Comparison of ENCODE assay signal across 19 cellular contexts in the genomic region with DNA sequence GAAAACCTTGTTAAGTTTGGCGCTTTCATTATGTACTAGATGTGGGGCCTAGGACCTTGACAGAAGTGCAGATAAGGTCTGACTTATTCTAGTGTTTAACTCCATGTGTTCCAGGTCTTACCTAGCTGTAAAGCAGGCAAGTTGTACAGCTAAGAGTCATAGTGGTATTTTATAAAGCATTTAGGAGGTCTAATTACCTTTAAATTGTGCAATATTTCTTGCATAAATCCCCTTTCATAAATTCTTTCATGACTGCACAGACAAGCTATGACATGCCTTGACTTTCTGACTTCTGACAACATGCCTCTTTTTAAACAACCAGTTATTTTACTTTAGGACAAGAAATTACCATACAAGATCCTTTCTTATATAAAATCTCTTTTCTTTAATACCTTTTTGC.
DNase-seq lines count a peak whose midpoint lies in the region; FAIRE-seq and TF ChIP-seq lines count a peak whose summit lies in the region.
"Had no signal": no experiment of that assay in that cellular context is flagged by ENCODE, and none has a peak within 500 bp of the region (broad histone marks: within the 10 kb centered on the region; RNA-seq: fewer than 3 reads in every experiment).

No MANE protein-coding gene starts in this region.

- no peak for TF ChIP-seq POLR2A in breast epithelium (IDR thresholded peaks at IDR 0.05)

- no TSS peak for BruUV-seq in MCF 10A (replicated peaks; lab: Mats Ljungman, UMichigan)

- no peaks in the 10 kb centered on the region for H3K36me3 ChIP-seq in breast epithelium
- no peaks in the 10 kb centered on the region for H3K36me3 ChIP-seq in bronchial epithelial cell (ENCODE audit: control insufficient read depth, insufficient read depth, low read length)
- H3K36me3 ChIP-seq in keratinocyte (ENCODE audit: control insufficient read depth in 2 of 2, extremely low read depth in 1 of 2, insufficient read depth in 2 of 2, low read length in 2 of 2): no peaks in the 10 kb centered on the region
- H3K36me3 ChIP-seq: BLaER1 had no signal

- peak overlapping the region; percentile 25 for H3K27ac Mint-ChIP-seq in MCF 10A (ENCODE audit: low read depth, unreplicated experiment)
- H3K27ac Mint-ChIP-seq in chondrocyte (ENCODE audit: unreplicated experiment): no peak overlapping the region
- H3K27ac Mint-ChIP-seq: CD14-positive monocyte; CD8-positive, alpha-beta T cell; IgD-negative memory B cell had no signal

- H3K9ac ChIP-seq in keratinocyte (ENCODE audit: control insufficient read depth, extremely low read depth, insufficient read depth, low read length): no peak overlapping the region
- H3K9ac ChIP-seq: BLaER1 had no signal

- H3K27me3 Mint-ChIP-seq in MCF 10A (ENCODE audit: insufficient read depth, unreplicated experiment) (no peaks in the 10 kb centered on the region), chondrocyte (ENCODE audit: low read depth) (no peaks in the 10 kb centered on the region)
- H3K27me3 Mint-ChIP-seq: IgD-negative memory B cell had no signal

- H3K9me3 Mint-ChIP-seq in MCF 10A (ENCODE audit: unreplicated experiment) (no peaks in the 10 kb centered on the region), chondrocyte (ENCODE audit: low read depth) (peaks cover 2% of the 10 kb centered on the region)

- H3K79me2 ChIP-seq in keratinocyte (ENCODE audit: control insufficient read depth, insufficient read depth, low read length): no peaks in the 10 kb centered on the region

- DNase-seq in MCF 10A (ENCODE audit: unreplicated experiment) (peak; percentile 71), breast epithelium (ENCODE audit: low spot score in 2 of 2) (no peak), bronchial epithelial cell (ENCODE audit: low read depth) (peak; percentile 94), keratinocyte (ENCODE audit: low read depth, low spot score) (peak; percentile 44), chondrocyte (ENCODE audit: low spot score) (no peak), islet precursor cell (no peak)
- DNase-seq in effector CD8-positive, alpha-beta T cell (lab: John Stamatoyannopoulos, UW): no peak
- DNase-seq: 8988T; Calu3; CD8-positive, alpha-beta T cell; DMS79 treated with DMSO at 0.1 percent for 48 hours; HCEC 1CT had no signal

- H2AFZ ChIP-seq in keratinocyte (ENCODE audit: control insufficient read depth, low read length): no peak overlapping the region

- H3K4me2 ChIP-seq in keratinocyte (ENCODE audit: control insufficient read depth, extremely low read depth, insufficient read depth, low read depth, low read length): peak overlapping the region; percentile 55
- H3K4me2 ChIP-seq: BLaER1 had no signal

- H3K4me1 Mint-ChIP-seq in MCF 10A (ENCODE audit: insufficient read depth, unreplicated experiment) (no peaks in the 10 kb centered on the region), chondrocyte (ENCODE audit: low read depth) (no peaks in the 10 kb centered on the region)
- H3K4me1 Mint-ChIP-seq: CD14-positive monocyte, IgD-negative memory B cell had no signal

- POLR2A ChIA-PET in MCF 10A (lab: Yijun Ruan, JAX): interaction anchor here (0.7 kb wide), 1 partner anchor 40 kb away, joined by 3 read pairs; no protein-coding TSS in a partner anchor

- FAIRE-seq in bronchial epithelial cell (lab: Jason Lieb, UNC) (no peak), keratinocyte (lab: Jason Lieb, UNC) (peak; percentile 76)
- FAIRE-seq: GM12878, GM19239, H1, HepG2 had no signal

- intact Hi-C loops in MCF 10A (cut with micrococcal nuclease) (no loop called here), breast epithelium (cut with DNase I; ENCODE audit: low total_unique reads) (no loop called here)

- TF ChIP-seq CTCF in MCF 10A (IDR thresholded peaks at IDR 0.05; ENCODE audit: unreplicated experiment): no peak
- TF ChIP-seq CTCF in breast epithelium (IDR thresholded peaks at IDR 0.05): no peak
- no peak for TF ChIP-seq CTCF in bronchial epithelial cell (IDR thresholded peaks at IDR 0.05; ENCODE audit: insufficient read depth, low read length, severe bottlenecking)
- TF ChIP-seq CTCF in keratinocyte (optimal IDR thresholded peaks at IDR 0.05 in 1 of 3, IDR thresholded peaks at IDR 0.05 in 1 of 3, conservative IDR thresholded peaks at IDR 0.05 in 1 of 3; ENCODE audit: extremely low read depth in 1 of 3, insufficient read depth in 2 of 3, low read length in 3 of 3): no peak
- no peak for TF ChIP-seq CTCF in chondrocyte (IDR thresholded peaks at IDR 0.05)

- H3K27me3 ChIP-seq in breast epithelium (no peaks in the 10 kb centered on the region), bronchial epithelial cell (ENCODE audit: control insufficient read depth, insufficient read depth, low read length) (no peaks in the 10 kb centered on the region), keratinocyte (ENCODE audit: control insufficient read depth, extremely low read depth, insufficient read depth, low read length) (no peaks in the 10 kb centered on the region)
- H3K27me3 ChIP-seq: BLaER1 had no signal

- no peak overlapping the region for H3K4me3 ChIP-seq in breast epithelium
- no peak overlapping the region for H3K4me3 ChIP-seq in bronchial epithelial cell (ENCODE audit: low read depth, low read length)
- H3K4me3 ChIP-seq in keratinocyte (ENCODE audit: control insufficient read depth in 2 of 3, extremely low read depth in 1 of 3, insufficient read depth in 2 of 3, low read depth in 1 of 3, low read length in 3 of 3): no peak overlapping the region
- H3K4me3 ChIP-seq: BLaER1, GM12878 had no signal

- CTCF ChIA-PET in MCF 10A (lab: Yijun Ruan, JAX): no interaction called here

- no peak overlapping the region for H3K27ac ChIP-seq in breast epithelium
- peak overlapping the region; percentile 13 for H3K27ac ChIP-seq in keratinocyte (ENCODE audit: control insufficient read depth, insufficient read depth, low read length)
- H3K27ac ChIP-seq: BLaER1 had no signal

- dilution Hi-C loops in keratinocyte (cut with MboI; ENCODE audit: extremely low pct_ligation_motif_present, low sequenced_read_pairs): no loop called here

- H3K36me3 Mint-ChIP-seq in MCF 10A (ENCODE audit: insufficient read depth, unreplicated experiment) (no peaks in the 10 kb centered on the region), chondrocyte (ENCODE audit: low read depth) (no peaks in the 10 kb centered on the region)
- H3K36me3 Mint-ChIP-seq: CD14-positive monocyte; CD8-positive, alpha-beta T cell; IgD-negative memory B cell had no signal

- no peak overlapping the region for H3K4me3 Mint-ChIP-seq in MCF 10A (ENCODE audit: unreplicated experiment)
- no peak overlapping the region for H3K4me3 Mint-ChIP-seq in chondrocyte (ENCODE audit: unreplicated experiment)
- H3K4me3 Mint-ChIP-seq: CD14-positive monocyte; CD8-positive, alpha-beta T cell; IgD-negative memory B cell had no signal

- peaks cover 4 to 7% of the 10 kb centered on the region in 2 donors for H3K9me3 ChIP-seq in breast epithelium
- no peaks in the 10 kb centered on the region for H3K9me3 ChIP-seq in keratinocyte (ENCODE audit: control insufficient read depth, low read depth, low read length)

- no peaks in the 10 kb centered on the region for H4K20me1 ChIP-seq in keratinocyte (ENCODE audit: control insufficient read depth, extremely low read depth, insufficient read depth, low read length)
- H4K20me1 ChIP-seq: BLaER1 had no signal

- no peaks in the 10 kb centered on the region for H3K4me1 ChIP-seq in breast epithelium
- H3K4me1 ChIP-seq in keratinocyte (ENCODE audit: control insufficient read depth, extremely low read depth, insufficient read depth, low read length): no peaks in the 10 kb centered on the region
- H3K4me1 ChIP-seq: BLaER1 had no signal

- no peaks in the 10 kb centered on the region for H3K9me1 ChIP-seq in keratinocyte (ENCODE audit: control insufficient read depth, extremely low read depth, insufficient read depth, low read length)

Comparison
In these comparisons a context has a peak if more than half of its experiments do, and no peak if none do; other contexts are left out.
1. DNase-seq: peak in MCF 10A (single experiment), bronchial epithelial cell (single experiment) and keratinocyte (single experiment); none in breast epithelium (0 of 2), chondrocyte (single experiment), effector CD8-positive, alpha-beta T cell (single experiment) and islet precursor cell (single experiment).